21 cellular contexts compared by ENCODE assay signal in genomic region chr1:215605011-215605621, GRCh38. TPM values are rescaled to one million over a fixed set of nuclear protein-coding genes. Genes with fewer than 3 reads are reported as not detected.
A peak's percentile ranks its signal among the peaks of the same experiment; 100 is the strongest.
DNase-seq lines count a peak whose midpoint lies in the region; ATAC-seq, FAIRE-seq and TF ChIP-seq lines count a peak whose summit lies in the region.
"Had no signal": no experiment of that assay in that cellular context is flagged by ENCODE, and none has a peak within 500 bp of the region (broad histone marks: within the 10 kb centered on the region; RNA-seq: fewer than 3 reads in every experiment).

No MANE protein-coding gene starts in this region.

- H3K27me3 ChIP-seq in HepG2 (ENCODE audit: control insufficient read depth in 1 of 2, insufficient read depth in 2 of 2, low read length in 2 of 2) = no peaks in the 10 kb centered on the region
- H3K27me3 ChIP-seq in left lung = no peaks in the 10 kb centered on the region
- H3K27me3 ChIP-seq: BLaER1 treated with 17β-estradiol and CSF1 and Interleukin-3, amounts not matched to agents 10 nM and 100 nM had no signal

- H3K9me3 ChIP-seq in HEK293 (ENCODE audit: control insufficient read depth, insufficient read depth, low read depth, low read length) = no peaks in the 10 kb centered on the region
- no peaks in the 10 kb centered on the region for H3K9me3 ChIP-seq in HepG2 (ENCODE audit: low read length)
- H3K9me3 ChIP-seq in left lung = no peaks in the 10 kb centered on the region
- H3K9me3 ChIP-seq: A549; BLaER1 treated with 17β-estradiol and CSF1 and Interleukin-3, amounts not matched to agents 10 nM and 100 nM had no signal

- no peak overlapping the region for H3K4me2 ChIP-seq in HepG2 (ENCODE audit: low read depth, low read length)
- H3K4me2 ChIP-seq: A549; BLaER1 treated with 17β-estradiol and CSF1 and Interleukin-3, amounts not matched to agents 10 nM and 100 nM; KMS-11 had no signal

- no peak for TF ChIP-seq POLR2A in HepG2 (IDR thresholded peaks at IDR 0.05; ENCODE audit: insufficient read depth in 1 of 2, low read depth in 2 of 2, low read length in 2 of 2)

- ATAC-seq in HepG2 = peak; percentile 56; the same call in 2 of the 3 replicates
- no peak for ATAC-seq in left lung
- no peak for ATAC-seq in GM19463 (IDR thresholded peaks at IDR 0.05; ENCODE audit: unreplicated experiment)
- ATAC-seq: CD8-positive, alpha-beta T cell; SK-N-SH treated with all-trans-retinoic acid at 6 μM for 48 hours had no signal

- in situ Hi-C loops in HepG2 (cut with HindIII; ENCODE audit: extremely low pct_ligation_motif_present, low pct_unique_long_range_greater_than_20kb) = no loop called here

- FAIRE-seq in HepG2 (lab: Jason Lieb, UNC) = no peak
- FAIRE-seq: A549, H1 had no signal

- H3K4me3 ChIP-seq in HEK293 (ENCODE audit: low read depth, low read length) (no peak overlapping the region), HepG2 (replicated peaks in 1 of 3; ENCODE audit: insufficient read depth in 1 of 3, low read depth in 2 of 3, low read length in 3 of 3) (no peak overlapping the region), left lung (no peak overlapping the region)
- H3K4me3 ChIP-seq: A549; BLaER1 treated with 17β-estradiol and CSF1 and Interleukin-3, amounts not matched to agents 10 nM and 100 nM had no signal

- CTCF ChIA-PET in HEK293 (lab: Yijun Ruan, JAX) = interaction anchor here (0.7 to 2.4 kb wide), 7 partner anchors 8 to 1397 kb away, joined by 3 to 7 read pairs (median 3); no protein-coding TSS in a partner anchor
- CTCF ChIA-PET in HepG2 (lab: Yijun Ruan, JAX; ENCODE audit: low intra/inter-chr PET ratio, low total read pairs) = no interaction called here

- no TSS peak for BruUV-seq in HepG2 (replicated peaks; lab: Mats Ljungman, UMichigan)

- DNase-seq in COLO829 (ENCODE audit: low spot score) = peak; percentile 28
- DNase-seq in amniotic epithelial cell (ENCODE audit: low read depth) = peak; percentile 27
- no peak for DNase-seq in HepG2 (ENCODE audit: low spot score)
- no peak for DNase-seq in left lung
- DNase-seq in mucosa of gallbladder (ENCODE audit: low spot score) = no peak
- DNase-seq: CD8-positive, alpha-beta T cell; DND-41; NCI-H1417; NCI-H187; NCI-H2107; NCI-H510A treated with DMSO at 0.1 percent for 48 hours; NCI-H774; RPMI8226; SHP77 treated with DMSO at 0.1 percent for 48 hours had no signal

- H3K4me1 ChIP-seq in HEK293 (ENCODE audit: control insufficient read depth, insufficient read depth, low read length) (peaks cover 5% of the 10 kb centered on the region), HepG2 (ENCODE audit: insufficient read depth, low read length) (peaks cover 28% of the 10 kb centered on the region), left lung (no peaks in the 10 kb centered on the region)

- TF ChIP-seq RAD21 in HepG2 (CRISPR knock-in tag; IDR thresholded peaks at IDR 0.05) = no peak

- H3K9ac ChIP-seq in HepG2 (ENCODE audit: insufficient read depth, low read depth, low read length) = no peak overlapping the region
- H3K9ac ChIP-seq: BLaER1 treated with 17β-estradiol and CSF1 and Interleukin-3, amounts not matched to agents 10 nM and 100 nM; KMS-11 had no signal

- POLR2A ChIA-PET in HEK293 (lab: Yijun Ruan, JAX) = no interaction called here
- POLR2A ChIA-PET in HepG2 (lab: Yijun Ruan, JAX) = no interaction called here

- intact Hi-C loops in HepG2 (cut with micrococcal nuclease; ENCODE audit: unreplicated experiment) (loop anchor here (2.0 to 5.0 kb wide), 2 partner anchors 36 to 78 kb away; no protein-coding TSS in a partner anchor), left lung (cut with DNase I) (no loop called here)

- no peak for TF ChIP-seq CTCF in HEK293 (tag by site-specific recombination; IDR thresholded peaks at IDR 0.05)
- no peak for TF ChIP-seq CTCF in HepG2 (CRISPR knock-in tag; IDR thresholded peaks at IDR 0.05)
- no peak for TF ChIP-seq CTCF in left lung (IDR thresholded peaks at IDR 0.05)

- H3K36me3 ChIP-seq in HEK293 (ENCODE audit: control insufficient read depth in 2 of 2, insufficient read depth in 1 of 2, low read length in 2 of 2) (peaks cover 17 to 29% of the 10 kb centered on the region in 2 experiments), HepG2 (replicated peaks in 1 of 2; ENCODE audit: control insufficient read depth in 1 of 2, insufficient read depth in 2 of 2, low read length in 2 of 2) (peaks cover 3 to 37% of the 10 kb centered on the region in 2 experiments), left lung (peaks cover 0 to 17% of the 10 kb centered on the region in 2 donors)

- H3K79me2 ChIP-seq in HepG2 (ENCODE audit: insufficient read depth, low read length) = no peaks in the 10 kb centered on the region

- no peak overlapping the region for H3K27ac ChIP-seq in HEK293 (ENCODE audit: extremely low read depth, low read depth, low read length)
- H3K27ac ChIP-seq in HepG2 (ENCODE audit: extremely low read length, insufficient read depth, low read length) = no peak overlapping the region
- H3K27ac ChIP-seq in left lung = no peak overlapping the region
- H3K27ac ChIP-seq: A549, KMS-11 had no signal

- H4K20me1 ChIP-seq in HepG2 (ENCODE audit: insufficient read depth, low read length) = 0 out of 2 replicates have a peak, but pooled peaks cover 3% of the 10 kb centered on the region

- no peak for TF ChIP-seq EP300 in HepG2 (IDR thresholded peaks at IDR 0.05; ENCODE audit: low read depth in 2 of 2, low read length in 2 of 2)
- no peak for TF ChIP-seq EP300 in HepG2 (CRISPR knock-in tag; IDR thresholded peaks at IDR 0.05; ENCODE audit: borderline replicate concordance)

- H2AFZ ChIP-seq in HepG2 (ENCODE audit: low read length) = no peak overlapping the region

TF ChIP-seq in HEK293, 187 proteins besides CTCF, POLR2A, EP300 and RAD21:
- TF ChIP-seq ZBTB20 (tag by site-specific recombination; IDR thresholded peaks at IDR 0.05) (peak; percentile 65; the same call in 1 of the 2 replicates), ZNF423 (tag by site-specific recombination; IDR thresholded peaks at IDR 0.05) (no peak)

TF ChIP-seq in HepG2, 621 proteins besides CTCF, POLR2A, EP300 and RAD21:
- no peak for TF ChIP-seq ZNF3 (CRISPR knock-in tag; IDR thresholded peaks at IDR 0.05)

RNA-seq across cellular contexts. Expression of gene KCTD3, which starts 38.0 kb away (rescaled TPM):
- 68.1 and 101 TPM in 2 replicates for total RNA-seq in HepG2 (2016; rRNA removed; fragmentation: Illumina TruSeq; extraction: Trizol)
- 21.1 and 25.6 TPM in 2 replicates for total RNA-seq in HepG2 (2016; cell fraction: cytosol; rRNA removed; fragmentation: Illumina TruSeq; extraction: Trizol; ENCODE audit: low read depth)
- 62.7 and 95.7 TPM in 2 replicates for total RNA-seq in HepG2 (2016; cell fraction: insoluble cytoplasmic fraction; rRNA removed; fragmentation: Illumina TruSeq; extraction: Trizol)
- 67.6 and 75.5 TPM in 2 replicates for total RNA-seq in HepG2 (2016; cell fraction: membrane; rRNA removed; fragmentation: Illumina TruSeq; extraction: Trizol)
- total RNA-seq in HepG2 (2016; cell fraction: nucleus; rRNA removed; fragmentation: Illumina TruSeq; extraction: Trizol) = 61.8 and 68.8 TPM in 2 replicates
- polyA plus RNA-seq in HepG2 (2011; rRNA removed) = 42.1 and 49.8 TPM in 2 replicates
- polyA plus RNA-seq in HepG2 (2011; cell fraction: cytosol; rRNA removed) = 28.9 and 30.6 TPM in 2 replicates
- polyA plus RNA-seq in HepG2 (2011; cell fraction: nucleus; rRNA removed) = 39.0 and 39.4 TPM in 2 replicates
- 26.8 and 35.9 TPM in 2 replicates for polyA plus RNA-seq in HepG2 (2012)
- 9.7 and 10.6 TPM in 2 replicates for polyA plus RNA-seq in HepG2 (2016; cell fraction: cytosol; fragmentation: Illumina TruSeq; extraction: Trizol; ENCODE audit: low read depth)
- 81.8 and 89.6 TPM in 2 replicates for polyA plus RNA-seq in HepG2 (2016; cell fraction: insoluble cytoplasmic fraction; fragmentation: Illumina TruSeq; extraction: Trizol; ENCODE audit: low read depth)
- 32.1 and 35.4 TPM in 2 replicates for polyA plus RNA-seq in HepG2 (2016; cell fraction: membrane; fragmentation: Illumina TruSeq; extraction: Trizol; ENCODE audit: low read depth)
- polyA plus RNA-seq in HepG2 (2016; cell fraction: nucleus; fragmentation: Illumina TruSeq; extraction: Trizol; ENCODE audit: insufficient read depth, low read depth) = 79.5 and 81.4 TPM in 2 replicates
- 59.2 and 101 TPM in 2 replicates for polyA minus RNA-seq in HepG2 (2011; rRNA and poly(A)+ RNA removed; ENCODE audit: low replicate concordance)
- 37.6 and 40.1 TPM in 2 replicates for polyA minus RNA-seq in HepG2 (2011; cell fraction: cytosol; rRNA and poly(A)+ RNA removed)
- 82.1 and 91.3 TPM in 2 replicates for polyA minus RNA-seq in HepG2 (2011; cell fraction: nucleus; rRNA and poly(A)+ RNA removed)
- 10 to 100 TPM; 19.8 to 28.1 TPM for total RNA-seq in left lung
- 55.7 TPM for total RNA-seq in mucosa of gallbladder

Comparison
In these comparisons a context has a peak if more than half of its experiments do, and no peak if none do; other contexts are left out.
1. DNase-seq: peak in COLO829 (single experiment) and amniotic epithelial cell (single experiment); none in HepG2 (single experiment), left lung (0 of 2) and mucosa of gallbladder (single experiment).